In genomic region chr6:4496284-4496683, GRCh38 we compare ENCODE assay signal across 16 cellular contexts.
DNase-seq lines count a peak whose midpoint lies in the region; ATAC-seq and TF ChIP-seq lines count a peak whose summit lies in the region.
"Had no signal": no experiment of that assay in that cellular context is flagged by ENCODE, and none has a peak within 500 bp of the region (broad histone marks: within the 10 kb centered on the region; RNA-seq: fewer than 3 reads in every experiment).

No MANE protein-coding gene starts in this region.

- intact Hi-C loops in mammary epithelial cell (cut with micrococcal nuclease) (no loop called here), MCF 10A (cut with micrococcal nuclease) (no loop called here)

- H3K4me1 Mint-ChIP-seq in MCF 10A (ENCODE audit: insufficient read depth, unreplicated experiment) (no peaks in the 10 kb centered on the region), mesothelial cell of epicardium (peaks cover 20% of the 10 kb centered on the region)

- no peaks in the 10 kb centered on the region for H4K20me1 ChIP-seq in mammary epithelial cell (ENCODE audit: insufficient read depth, low read length)

- peak; percentile 31 for DNase-seq in mammary epithelial cell
- DNase-seq in MCF 10A (ENCODE audit: unreplicated experiment) = no peak
- DNase-seq in mesothelial cell of epicardium (ENCODE audit: low spot score in 2 of 2, unreplicated experiment in 2 of 2) = no peak
- DNase-seq in NCI-H774 (lab: John Stamatoyannopoulos, UW) = no peak
- DNase-seq: AML-193; Caco-2; CD4-positive, alpha-beta T cell; IMR-90 had no signal

- H3K9me3 ChIP-seq in mammary epithelial cell (replicated peaks; ENCODE audit: insufficient read depth, low read length) (no peaks in the 10 kb centered on the region), esophagus (ENCODE audit: control insufficient read depth in 2 of 2, insufficient read depth in 1 of 2, low read depth in 1 of 2, low read length in 1 of 2) (no peaks in the 10 kb centered on the region)
- H3K9me3 ChIP-seq: A549, Caco-2, HAP-1 had no signal

- H3K36me3 Mint-ChIP-seq in MCF 10A (ENCODE audit: insufficient read depth, unreplicated experiment) (no peaks in the 10 kb centered on the region), mesothelial cell of epicardium (peaks cover 3% of the 10 kb centered on the region)

- H3K27me3 ChIP-seq in mammary epithelial cell (ENCODE audit: insufficient read depth, low read length) (no peaks in the 10 kb centered on the region), esophagus (ENCODE audit: control insufficient read depth in 1 of 2, insufficient read depth in 2 of 2, low read length in 2 of 2) (no peaks in the 10 kb centered on the region)

- no peak for TF ChIP-seq CTCF in mammary epithelial cell (conservative IDR thresholded peaks at IDR 0.05 in 1 of 2, IDR thresholded peaks at IDR 0.05 in 1 of 2; ENCODE audit: extremely low read depth in 1 of 2, insufficient read depth in 1 of 2, low read depth in 1 of 2, low read length in 2 of 2)
- no peak for TF ChIP-seq CTCF in MCF 10A (IDR thresholded peaks at IDR 0.05; ENCODE audit: unreplicated experiment)
- no peak for TF ChIP-seq CTCF in mesothelial cell of epicardium (IDR thresholded peaks at IDR 0.05; ENCODE audit: unreplicated experiment)

- CTCF ChIA-PET in mammary epithelial cell (lab: Charles Lee; ENCODE audit: low non-redundant PET) = no interaction called here
- CTCF ChIA-PET in MCF 10A (lab: Yijun Ruan, JAX) = interaction anchor here (0.8 kb wide), 1 partner anchor 13 kb away, joined by 3 read pairs; no protein-coding TSS in a partner anchor

- H3K4me3 ChIP-seq in mammary epithelial cell (replicated peaks in 1 of 3; ENCODE audit: insufficient read depth in 1 of 3, low read depth in 2 of 3, low read length in 3 of 3) (no peak overlapping the region), esophagus (ENCODE audit: low read depth in 1 of 2, low read length in 2 of 2) (no peak overlapping the region)
- H3K4me3 ChIP-seq: A549, HAP-1 had no signal

- in situ Hi-C loops in mammary epithelial cell (cut with MboI; ENCODE audit: low sequenced_read_pairs in 2 of 2) = no loop called here

- BruUV-seq in mammary epithelial cell (replicated peaks; lab: Mats Ljungman, UMichigan) = no TSS peak
- BruUV-seq in MCF 10A (replicated peaks; lab: Mats Ljungman, UMichigan) = no TSS peak

- WGBS in mammary epithelial cell (ENCODE audit: low coverage, missing lambda C conversion rate) = 50% methylated on average over 1 of the region's 1 CpG
- WGBS in esophagus, 2 donors = 53 to 73% methylated on average over 1 of the region's 1 CpG

- POLR2A ChIA-PET in MCF 10A (lab: Yijun Ruan, JAX) = no interaction called here

- H3K27ac ChIP-seq in mammary epithelial cell (ENCODE audit: insufficient read depth, low read depth, low read length) (no peak overlapping the region), esophagus (ENCODE audit: low read depth in 2 of 2, low read length in 1 of 2) (peak overlapping the region; percentile 58 to 70)
- H3K27ac ChIP-seq: 22Rv1, A549, C4-2B, HL-60 had no signal

- H3K4me3 Mint-ChIP-seq in MCF 10A (ENCODE audit: unreplicated experiment) (no peak overlapping the region), mesothelial cell of epicardium (no peak overlapping the region)
- H3K4me3 Mint-ChIP-seq: CD4-positive, alpha-beta T cell had no signal

- H3K27ac Mint-ChIP-seq in MCF 10A (ENCODE audit: low read depth, unreplicated experiment) = no peak overlapping the region
- peak overlapping the region; percentile 63 for H3K27ac Mint-ChIP-seq in mesothelial cell of epicardium
- H3K27ac Mint-ChIP-seq: CD4-positive, alpha-beta T cell had no signal

- no peak for ATAC-seq in HG02610 (IDR thresholded peaks at IDR 0.05; ENCODE audit: unreplicated experiment)
- no peak for ATAC-seq in GM19397 (IDR thresholded peaks at IDR 0.05; ENCODE audit: unreplicated experiment)
- ATAC-seq: A549 had no signal

- H3K9me3 Mint-ChIP-seq in MCF 10A (ENCODE audit: unreplicated experiment) = no peaks in the 10 kb centered on the region
- peaks cover 7% of the 10 kb centered on the region for H3K9me3 Mint-ChIP-seq in mesothelial cell of epicardium

- no peaks in the 10 kb centered on the region for H3K36me3 ChIP-seq in mammary epithelial cell (ENCODE audit: insufficient read depth, low read length)
- no peaks in the 10 kb centered on the region for H3K36me3 ChIP-seq in esophagus (ENCODE audit: control insufficient read depth in 2 of 2, insufficient read depth in 2 of 2, low read length in 1 of 2)
- H3K36me3 ChIP-seq: HAP-1 had no signal

- dilution Hi-C loops in mammary epithelial cell (cut with HindIII; ENCODE audit: low sequenced_read_pairs) = no loop called here

- H3K27me3 Mint-ChIP-seq in MCF 10A (ENCODE audit: insufficient read depth, unreplicated experiment) = no peaks in the 10 kb centered on the region
- no peaks in the 10 kb centered on the region for H3K27me3 Mint-ChIP-seq in mesothelial cell of epicardium (ENCODE audit: low read depth)

- peak overlapping the region; percentile 19 for H2AFZ ChIP-seq in mammary epithelial cell (ENCODE audit: low read depth, low read length)

- no peaks in the 10 kb centered on the region for H3K79me2 ChIP-seq in mammary epithelial cell (ENCODE audit: insufficient read depth, low read length)

- H3K4me2 ChIP-seq in mammary epithelial cell (ENCODE audit: insufficient read depth, low read depth, low read length) = no peak overlapping the region
- H3K4me2 ChIP-seq: A549 had no signal

- H3K4me1 ChIP-seq in mammary epithelial cell (ENCODE audit: insufficient read depth, low read length) (peaks cover 7% of the 10 kb centered on the region), esophagus (ENCODE audit: control insufficient read depth in 2 of 2, insufficient read depth in 2 of 2, low read length in 1 of 2) (peaks cover 0 to 5% of the 10 kb centered on the region in 2 donors)
- H3K4me1 ChIP-seq: A549, Caco-2, HAP-1 had no signal

- H3K9ac ChIP-seq in mammary epithelial cell (ENCODE audit: insufficient read depth, low read length) = no peak overlapping the region
